ENCODE assay signal across 17 cellular contexts in genomic region chr11:75334976-75335375, GRCh38. TPM values are rescaled to one million over a fixed set of nuclear protein-coding genes. Genes with fewer than 3 reads are reported as not detected.
A peak's percentile ranks its signal among the peaks of the same experiment; 100 is the strongest.
DNase-seq lines count a peak whose midpoint lies in the region; ATAC-seq and TF ChIP-seq lines count a peak whose summit lies in the region.
"Had no signal": no experiment of that assay in that cellular context is flagged by ENCODE, and none has a peak within 500 bp of the region (broad histone marks: within the 10 kb centered on the region; RNA-seq: fewer than 3 reads in every experiment).

No MANE protein-coding gene starts in this region.

- 42% methylated on average over 11 of the region's 11 CpGs for WGBS in mesenchymal stem cell

- no peak overlapping the region for H2AFZ ChIP-seq in mesenchymal stem cell (ENCODE audit: low read depth, low read length)

- DNase-seq in T-helper 1 cell (no peak), breast epithelium (ENCODE audit: low spot score in 2 of 2) (no peak), mesenchymal stem cell (peak; percentile 71), NCI-H1694 (lab: John Stamatoyannopoulos, UW) (no peak)
- DNase-seq: 8988T; activated gamma-delta T cell treated with Interleukin-2 at 50 U/mL for 16 hours; CD8-positive, alpha-beta T cell; foreskin melanocyte; MV-4-11 had no signal

- no peak overlapping the region for H2BK12ac ChIP-seq in mesenchymal stem cell (ENCODE audit: low read length in 2 of 2)

- H2AK5ac ChIP-seq in mesenchymal stem cell (ENCODE audit: low read length, severe bottlenecking): no peak overlapping the region

- H2BK15ac ChIP-seq in mesenchymal stem cell (ENCODE audit: low read depth, poor library complexity, severe bottlenecking): no peak overlapping the region

- H3K27me3 ChIP-seq in breast epithelium (no peaks in the 10 kb centered on the region), mesenchymal stem cell (ENCODE audit: control insufficient read depth in 1 of 2, insufficient read depth in 1 of 2, low read length in 2 of 2) (no peaks in the 10 kb centered on the region), stomach smooth muscle (ENCODE audit: control insufficient read depth in 1 of 2, insufficient read depth in 2 of 2, low read length in 2 of 2) (no peaks in the 10 kb centered on the region)
- H3K27me3 ChIP-seq: SJSA1, tibial nerve had no signal

- H3K27ac ChIP-seq in breast epithelium (peak overlapping the region; percentile 33 to 66), mesenchymal stem cell (ENCODE audit: low read length, poor library complexity, severe bottlenecking) (peak overlapping the region; percentile 15), stomach smooth muscle (ENCODE audit: low read length) (peak overlapping the region; percentile 71)
- H3K27ac ChIP-seq: SJSA1 had no signal

- TF ChIP-seq POLR2A in breast epithelium (IDR thresholded peaks at IDR 0.05): no peak

- H3K14ac ChIP-seq in mesenchymal stem cell (ENCODE audit: low read length in 2 of 2): no peak overlapping the region

- peaks cover 51% of the 10 kb centered on the region for H3K4me1 Mint-ChIP-seq in T-helper 1 cell treated with Interleukin-12 subunit alpha and Interleukin-12 subunit beta and Interleukin-4 antibody, amounts not matched to agents 30 μg/mL and 1 μg/mL, for 36 hours (ENCODE audit: low read depth)

- H3K9me3 ChIP-seq in breast epithelium (no peaks in the 10 kb centered on the region), mesenchymal stem cell (ENCODE audit: control insufficient read depth, low read length) (no peaks in the 10 kb centered on the region), stomach smooth muscle (ENCODE audit: control insufficient read depth in 2 of 2, low read length in 2 of 2) (no peaks in the 10 kb centered on the region)
- H3K9me3 ChIP-seq: SJSA1, tibial nerve had no signal

- no peak for ATAC-seq in HG02571 (IDR thresholded peaks at IDR 0.05; ENCODE audit: unreplicated experiment)
- no peak for ATAC-seq in GM21381 (IDR thresholded peaks at IDR 0.05; ENCODE audit: unreplicated experiment)
- ATAC-seq: CD8-positive, alpha-beta T cell had no signal

- H3K9ac ChIP-seq in mesenchymal stem cell (ENCODE audit: low read length) (peak overlapping the region; percentile 41), stomach smooth muscle (ENCODE audit: low read length in 2 of 2) (no peak overlapping the region)

- H2BK120ac ChIP-seq in mesenchymal stem cell (ENCODE audit: low read depth, low read length): no peak overlapping the region

- no peaks in the 10 kb centered on the region for H3K36me3 ChIP-seq in breast epithelium
- no peaks in the 10 kb centered on the region for H3K36me3 ChIP-seq in mesenchymal stem cell (ENCODE audit: control insufficient read depth in 1 of 2, insufficient read depth in 2 of 2, low read depth in 1 of 2, low read length in 2 of 2)
- no peaks in the 10 kb centered on the region for H3K36me3 ChIP-seq in stomach smooth muscle (ENCODE audit: control insufficient read depth in 2 of 2, insufficient read depth in 2 of 2, low read length in 2 of 2)
- H3K36me3 ChIP-seq: SJSA1, tibial nerve had no signal

- no peak overlapping the region for H2BK5ac ChIP-seq in mesenchymal stem cell (ENCODE audit: low read depth, low read length, poor library complexity, severe bottlenecking)

- intact Hi-C loops in breast epithelium (cut with DNase I; ENCODE audit: low total_unique reads): no loop called here

- H3K36me3 Mint-ChIP-seq in T-helper 1 cell treated with Interleukin-12 subunit alpha and Interleukin-12 subunit beta and Interleukin-4 antibody, amounts not matched to agents 30 μg/mL and 1 μg/mL, for 36 hours (ENCODE audit: low read depth): peaks cover 12% of the 10 kb centered on the region

- TF ChIP-seq CTCF in breast epithelium (IDR thresholded peaks at IDR 0.05): no peak

- no peak overlapping the region for H4K91ac ChIP-seq in mesenchymal stem cell (ENCODE audit: low read length)

- H3K4me1 ChIP-seq in breast epithelium (peaks cover 18 to 32% of the 10 kb centered on the region in 2 donors), mesenchymal stem cell (ENCODE audit: control insufficient read depth, insufficient read depth, low read depth, low read length) (peaks cover 51% of the 10 kb centered on the region), stomach smooth muscle (ENCODE audit: control insufficient read depth, insufficient read depth, low read length) (peaks cover 89% of the 10 kb centered on the region)
- H3K4me1 ChIP-seq: SJSA1 had no signal

- H3K4me3 ChIP-seq in breast epithelium (no peak overlapping the region), mesenchymal stem cell (ENCODE audit: insufficient read depth in 1 of 2, low read depth in 1 of 2, low read length in 2 of 2) (no peak overlapping the region), stomach smooth muscle (ENCODE audit: low read length in 2 of 2) (no peak overlapping the region)
- H3K4me3 ChIP-seq: SJSA1, tibial nerve had no signal

- no peak overlapping the region for H3K4me3 Mint-ChIP-seq in T-helper 1 cell treated with Interleukin-12 subunit alpha and Interleukin-12 subunit beta and Interleukin-4 antibody, amounts not matched to agents 30 μg/mL and 1 μg/mL, for 36 hours
- H3K4me3 Mint-ChIP-seq: brain; CD8-positive, alpha-beta T cell had no signal

- H3K9me3 Mint-ChIP-seq in T-helper 1 cell treated with Interleukin-12 subunit alpha and Interleukin-12 subunit beta and Interleukin-4 antibody, amounts not matched to agents 30 μg/mL and 1 μg/mL, for 36 hours: peaks cover 4% of the 10 kb centered on the region
- H3K9me3 Mint-ChIP-seq: brain; CD8-positive, alpha-beta T cell had no signal

- no peak overlapping the region for H3K23ac ChIP-seq in mesenchymal stem cell (ENCODE audit: low read length in 2 of 2)

- H3K4ac ChIP-seq in mesenchymal stem cell (ENCODE audit: low read depth in 1 of 2, low read length in 2 of 2): no peak overlapping the region

- H3K79me1 ChIP-seq in mesenchymal stem cell (replicated peaks; ENCODE audit: low read length, poor library complexity, severe bottlenecking): peaks cover 35% of the 10 kb centered on the region

- H3K27me3 Mint-ChIP-seq in T-helper 1 cell treated with Interleukin-12 subunit alpha and Interleukin-12 subunit beta and Interleukin-4 antibody, amounts not matched to agents 30 μg/mL and 1 μg/mL, for 36 hours (ENCODE audit: low read depth): no peaks in the 10 kb centered on the region
- H3K27me3 Mint-ChIP-seq: progenitor cell of endocrine pancreas had no signal

- H4K8ac ChIP-seq in mesenchymal stem cell (ENCODE audit: low read length): peak overlapping the region; percentile 8

- no peak overlapping the region for H3K4me2 ChIP-seq in mesenchymal stem cell (ENCODE audit: low read length, poor library complexity, severe bottlenecking)

- peak overlapping the region; percentile 31 for H3K27ac Mint-ChIP-seq in T-helper 1 cell treated with Interleukin-12 subunit alpha and Interleukin-12 subunit beta and Interleukin-4 antibody, amounts not matched to agents 30 μg/mL and 1 μg/mL, for 36 hours

- H3K18ac ChIP-seq in mesenchymal stem cell (ENCODE audit: low read depth in 1 of 2, low read length in 2 of 2): peak overlapping the region in 1 of 2 experiments; percentile 28

RNA-seq across cellular contexts. Expression of gene ARRB1, which starts 16.5 kb away (rescaled TPM):
- 10 to 100 TPM; 31.2 to 64.0 (median 42.3) TPM for total RNA-seq in breast epithelium
- polyA plus RNA-seq in mesenchymal stem cell (2013, experiment 1 of 2): 65.2 TPM
- 64.4 TPM for polyA plus RNA-seq in mesenchymal stem cell (2013, experiment 2 of 2)

Comparison
In these comparisons a context has a peak if more than half of its experiments do, and no peak if none do; other contexts are left out.
1. H3K27ac ChIP-seq: peak in every context shown above with its lines; median percentile 71 in stomach smooth muscle; 50 in breast epithelium; 15 in mesenchymal stem cell.